In the genomic region with DNA sequence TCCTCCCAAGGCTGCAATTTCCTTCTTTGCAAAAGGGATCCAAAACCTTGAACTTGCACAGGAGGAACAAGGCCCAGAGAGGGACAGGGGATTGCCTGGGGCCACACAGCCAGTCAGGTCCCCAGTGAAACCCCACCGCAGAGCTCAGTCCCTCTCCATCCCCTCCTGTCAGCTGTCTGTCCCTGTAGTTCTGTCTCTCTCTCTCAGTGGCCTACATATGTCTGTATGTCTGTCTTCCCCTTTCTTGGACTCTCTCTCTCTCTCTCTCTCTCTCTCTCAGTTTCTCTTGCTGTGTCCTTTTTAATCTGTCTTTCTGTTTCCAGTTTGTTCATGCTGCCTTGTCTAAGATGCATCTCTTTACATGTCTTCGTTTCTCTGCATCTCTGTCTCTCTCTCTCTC, we compare ENCODE assay signal across 2 cellular contexts.
A peak's percentile ranks its signal among the peaks of the same experiment; 100 is the strongest.
TF ChIP-seq lines count a peak whose summit lies in the region.

No MANE protein-coding gene starts in this region.

TF ChIP-seq in A549, 52 proteins besides CTCF, POLR2A, EP300 and RAD21:
- TF ChIP-seq, protein P1, sequence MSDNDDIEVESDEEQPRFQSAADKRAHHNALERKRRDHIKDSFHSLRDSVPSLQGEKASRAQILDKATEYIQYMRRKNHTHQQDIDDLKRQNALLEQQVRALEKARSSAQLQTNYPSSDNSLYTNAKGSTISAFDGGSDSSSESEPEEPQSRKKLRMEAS (IDR thresholded peaks at IDR 0.05): no peak
- TF ChIP-seq TP53 (CRISPR knock-in tag; IDR thresholded peaks at IDR 0.05): no peak
- TF ChIP-seq, protein P2, sequence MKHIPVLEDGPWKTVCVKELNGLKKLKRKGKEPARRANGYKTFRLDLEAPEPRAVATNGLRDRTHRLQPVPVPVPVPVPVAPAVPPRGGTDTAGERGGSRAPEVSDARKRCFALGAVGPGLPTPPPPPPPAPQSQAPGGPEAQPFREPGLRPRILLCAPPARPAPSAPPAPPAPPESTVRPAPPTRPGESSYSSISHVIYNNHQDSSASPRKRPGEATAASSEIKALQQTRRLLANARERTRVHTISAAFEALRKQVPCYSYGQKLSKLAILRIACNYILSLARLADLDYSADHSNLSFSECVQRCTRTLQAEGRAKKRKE (CRISPR knock-in tag; IDR thresholded peaks at IDR 0.05; ENCODE audit: low read depth): no peak
- TF ChIP-seq FOSB (CRISPR knock-in tag; IDR thresholded peaks at IDR 0.05): 0 out of 2 replicates have a peak, but pooled peaks have one; percentile 32
- TF ChIP-seq HOXB13 (CRISPR knock-in tag; IDR thresholded peaks at IDR 0.05; ENCODE audit: low read depth): no peak
- TF ChIP-seq, protein P3, sequence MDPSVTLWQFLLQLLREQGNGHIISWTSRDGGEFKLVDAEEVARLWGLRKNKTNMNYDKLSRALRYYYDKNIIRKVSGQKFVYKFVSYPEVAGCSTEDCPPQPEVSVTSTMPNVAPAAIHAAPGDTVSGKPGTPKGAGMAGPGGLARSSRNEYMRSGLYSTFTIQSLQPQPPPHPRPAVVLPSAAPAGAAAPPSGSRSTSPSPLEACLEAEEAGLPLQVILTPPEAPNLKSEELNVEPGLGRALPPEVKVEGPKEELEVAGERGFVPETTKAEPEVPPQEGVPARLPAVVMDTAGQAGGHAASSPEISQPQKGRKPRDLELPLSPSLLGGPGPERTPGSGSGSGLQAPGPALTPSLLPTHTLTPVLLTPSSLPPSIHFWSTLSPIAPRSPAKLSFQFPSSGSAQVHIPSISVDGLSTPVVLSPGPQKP (IDR thresholded peaks at IDR 0.05; ENCODE audit: low read depth, low read length): no peak
- TF ChIP-seq, protein P4, sequence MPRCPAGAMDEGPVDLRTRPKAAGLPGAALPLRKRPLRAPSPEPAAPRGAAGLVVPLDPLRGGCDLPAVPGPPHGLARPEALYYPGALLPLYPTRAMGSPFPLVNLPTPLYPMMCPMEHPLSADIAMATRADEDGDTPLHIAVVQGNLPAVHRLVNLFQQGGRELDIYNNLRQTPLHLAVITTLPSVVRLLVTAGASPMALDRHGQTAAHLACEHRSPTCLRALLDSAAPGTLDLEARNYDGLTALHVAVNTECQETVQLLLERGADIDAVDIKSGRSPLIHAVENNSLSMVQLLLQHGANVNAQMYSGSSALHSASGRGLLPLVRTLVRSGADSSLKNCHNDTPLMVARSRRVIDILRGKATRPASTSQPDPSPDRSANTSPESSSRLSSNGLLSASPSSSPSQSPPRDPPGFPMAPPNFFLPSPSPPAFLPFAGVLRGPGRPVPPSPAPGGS (IDR thresholded peaks at IDR 0.05): no peak
- TF ChIP-seq RCOR1 (IDR thresholded peaks at IDR 0.05; ENCODE audit: low read depth, low read length): no peak
- TF ChIP-seq KDM1A (IDR thresholded peaks at IDR 0.05; ENCODE audit: low read depth): no peak
- no peak for TF ChIP-seq JUN (IDR thresholded peaks at IDR 0.05)
- TF ChIP-seq RARB (CRISPR knock-in tag; IDR thresholded peaks at IDR 0.05): no peak
- TF ChIP-seq CHD2 (IDR thresholded peaks at IDR 0.05; ENCODE audit: low read length, partially characterized antibody): no peak
- no peak for TF ChIP-seq GATA3 (IDR thresholded peaks at IDR 0.05; ENCODE audit: borderline replicate concordance)
- TF ChIP-seq NR3C1 (IDR thresholded peaks at IDR 0.05): no peak
- peak; percentile 87 for TF ChIP-seq ZFP36 (IDR thresholded peaks at IDR 0.05; ENCODE audit: borderline replicate concordance, partially characterized antibody)
- TF ChIP-seq, protein P5, sequence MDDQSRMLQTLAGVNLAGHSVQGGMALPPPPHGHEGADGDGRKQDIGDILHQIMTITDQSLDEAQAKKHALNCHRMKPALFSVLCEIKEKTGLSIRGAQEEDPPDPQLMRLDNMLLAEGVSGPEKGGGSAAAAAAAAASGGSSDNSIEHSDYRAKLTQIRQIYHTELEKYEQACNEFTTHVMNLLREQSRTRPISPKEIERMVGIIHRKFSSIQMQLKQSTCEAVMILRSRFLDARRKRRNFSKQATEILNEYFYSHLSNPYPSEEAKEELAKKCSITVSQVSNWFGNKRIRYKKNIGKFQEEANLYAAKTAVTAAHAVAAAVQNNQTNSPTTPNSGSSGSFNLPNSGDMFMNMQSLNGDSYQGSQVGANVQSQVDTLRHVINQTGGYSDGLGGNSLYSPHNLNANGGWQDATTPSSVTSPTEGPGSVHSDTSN (IDR thresholded peaks at IDR 0.05): no peak
- TF ChIP-seq EHF (CRISPR knock-in tag; IDR thresholded peaks at IDR 0.05): peak; percentile 43; the same call in 1 of the 2 replicates
- no peak for TF ChIP-seq ZSCAN20 (CRISPR knock-in tag; IDR thresholded peaks at IDR 0.05)
- no peak for TF ChIP-seq HOXA7 (CRISPR knock-in tag; IDR thresholded peaks at IDR 0.05)
- TF ChIP-seq HOXB5 (CRISPR knock-in tag; IDR thresholded peaks at IDR 0.05): no peak
- no peak for TF ChIP-seq SMC3 (IDR thresholded peaks at IDR 0.05)
- no peak for TF ChIP-seq POLR2AphosphoS2 (conservative IDR thresholded peaks at IDR 0.05; ENCODE audit: low read length)
- TF ChIP-seq, protein P6, sequence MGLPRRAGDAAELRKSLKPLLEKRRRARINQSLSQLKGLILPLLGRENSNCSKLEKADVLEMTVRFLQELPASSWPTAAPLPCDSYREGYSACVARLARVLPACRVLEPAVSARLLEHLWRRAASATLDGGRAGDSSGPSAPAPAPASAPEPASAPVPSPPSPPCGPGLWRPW (IDR thresholded peaks at IDR 0.05): no peak
- no peak for TF ChIP-seq PHF8 (IDR thresholded peaks at IDR 0.05; ENCODE audit: borderline replicate concordance, low read depth)
- TF ChIP-seq CEBPB (IDR thresholded peaks at IDR 0.05): no peak
- no peak for TF ChIP-seq HDAC2 (IDR thresholded peaks at IDR 0.05)
- no peak for TF ChIP-seq MAZ (IDR thresholded peaks at IDR 0.05; ENCODE audit: borderline replicate concordance, low read depth, low read length)
TF ChIP-seq in A549: peak in this region for 3.

TF ChIP-seq in K562, 482 proteins besides CTCF, POLR2A, EP300 and RAD21:
- peak; percentile 60 for TF ChIP-seq RBM25 (IDR thresholded peaks at IDR 0.05; ENCODE audit: low read depth, low read length, severe bottlenecking)
- 0 out of 2 replicates have a peak, but pooled peaks have one; percentile 28 for TF ChIP-seq HLTF (IDR thresholded peaks at IDR 0.05)
- TF ChIP-seq, protein P7, sequence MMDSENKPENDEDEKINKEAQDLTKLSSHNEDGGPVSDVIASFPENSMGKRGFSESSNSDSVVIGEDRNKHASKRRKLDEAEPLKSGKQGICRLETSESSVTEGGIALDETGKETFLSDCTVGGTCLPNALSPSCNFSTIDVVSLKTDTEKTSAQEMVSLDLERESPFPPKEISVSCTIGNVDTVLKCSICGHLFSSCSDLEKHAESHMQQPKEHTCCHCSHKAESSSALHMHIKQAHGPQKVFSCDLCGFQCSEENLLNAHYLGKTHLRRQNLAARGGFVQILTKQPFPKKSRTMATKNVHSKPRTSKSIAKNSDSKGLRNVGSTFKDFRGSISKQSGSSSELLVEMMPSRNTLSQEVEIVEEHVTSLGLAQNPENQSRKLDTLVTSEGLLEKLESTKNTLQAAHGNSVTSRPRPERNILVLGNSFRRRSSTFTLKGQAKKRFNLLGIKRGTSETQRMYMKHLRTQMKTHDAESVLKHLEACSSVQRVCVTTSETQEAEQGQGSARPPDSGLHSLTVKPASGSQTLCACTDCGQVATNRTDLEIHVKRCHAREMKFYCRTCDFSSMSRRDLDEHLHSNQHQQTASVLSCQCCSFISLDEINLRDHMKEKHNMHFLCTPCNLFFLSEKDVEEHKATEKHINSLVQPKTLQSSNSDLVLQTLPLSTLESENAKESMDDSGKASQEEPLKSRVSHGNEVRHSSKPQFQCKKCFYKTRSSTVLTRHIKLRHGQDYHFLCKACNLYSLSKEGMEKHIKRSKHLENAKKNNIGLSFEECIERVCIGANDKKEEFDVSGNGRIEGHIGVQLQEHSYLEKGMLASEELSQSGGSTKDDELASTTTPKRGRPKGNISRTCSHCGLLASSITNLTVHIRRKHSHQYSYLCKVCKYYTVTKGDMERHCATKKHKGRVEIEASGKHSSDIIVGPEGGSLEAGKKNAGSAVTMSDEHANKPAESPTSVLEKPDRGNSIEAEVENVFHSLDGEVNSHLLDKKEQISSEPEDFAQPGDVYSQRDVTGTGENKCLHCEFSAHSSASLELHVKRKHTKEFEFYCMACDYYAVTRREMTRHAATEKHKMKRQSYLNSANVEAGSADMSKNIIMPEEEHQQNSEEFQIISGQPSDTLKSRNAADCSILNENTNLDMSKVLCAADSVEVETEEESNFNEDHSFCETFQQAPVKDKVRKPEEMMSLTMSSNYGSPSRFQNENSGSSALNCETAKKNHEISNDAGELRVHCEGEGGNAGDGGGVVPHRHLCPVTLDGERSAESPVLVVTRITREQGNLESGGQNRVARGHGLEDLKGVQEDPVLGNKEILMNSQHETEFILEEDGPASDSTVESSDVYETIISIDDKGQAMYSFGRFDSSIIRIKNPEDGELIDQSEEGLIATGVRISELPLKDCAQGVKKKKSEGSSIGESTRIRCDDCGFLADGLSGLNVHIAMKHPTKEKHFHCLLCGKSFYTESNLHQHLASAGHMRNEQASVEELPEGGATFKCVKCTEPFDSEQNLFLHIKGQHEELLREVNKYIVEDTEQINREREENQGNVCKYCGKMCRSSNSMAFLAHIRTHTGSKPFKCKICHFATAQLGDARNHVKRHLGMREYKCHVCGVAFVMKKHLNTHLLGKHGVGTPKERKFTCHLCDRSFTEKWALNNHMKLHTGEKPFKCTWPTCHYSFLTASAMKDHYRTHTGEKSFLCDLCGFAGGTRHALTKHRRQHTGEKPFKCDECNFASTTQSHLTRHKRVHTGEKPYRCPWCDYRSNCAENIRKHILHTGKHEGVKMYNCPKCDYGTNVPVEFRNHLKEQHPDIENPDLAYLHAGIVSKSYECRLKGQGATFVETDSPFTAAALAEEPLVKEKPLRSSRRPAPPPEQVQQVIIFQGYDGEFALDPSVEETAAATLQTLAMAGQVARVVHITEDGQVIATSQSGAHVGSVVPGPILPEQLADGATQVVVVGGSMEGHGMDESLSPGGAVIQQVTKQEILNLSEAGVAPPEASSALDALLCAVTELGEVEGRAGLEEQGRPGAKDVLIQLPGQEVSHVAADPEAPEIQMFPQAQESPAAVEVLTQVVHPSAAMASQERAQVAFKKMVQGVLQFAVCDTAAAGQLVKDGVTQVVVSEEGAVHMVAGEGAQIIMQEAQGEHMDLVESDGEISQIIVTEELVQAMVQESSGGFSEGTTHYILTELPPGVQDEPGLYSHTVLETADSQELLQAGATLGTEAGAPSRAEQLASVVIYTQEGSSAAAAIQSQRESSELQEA (IDR thresholded peaks at IDR 0.05; ENCODE audit: low read depth): 0 out of 2 replicates have a peak, but pooled peaks have one; percentile 27
- peak; percentile 22; the same call in 1 of the 2 replicates for TF ChIP-seq NFIC (IDR thresholded peaks at IDR 0.05)
- peak; percentile 85 for TF ChIP-seq ZFP36 (IDR thresholded peaks at IDR 0.05; ENCODE audit: low read depth, low read length, partially characterized antibody)
- TF ChIP-seq LARP7 (IDR thresholded peaks at IDR 0.05): 0 out of 2 replicates have a peak, but pooled peaks have one; percentile 47
- TF ChIP-seq BMI1 (IDR thresholded peaks at IDR 0.05; ENCODE audit: low read length): no peak
- TF ChIP-seq, protein P8, sequence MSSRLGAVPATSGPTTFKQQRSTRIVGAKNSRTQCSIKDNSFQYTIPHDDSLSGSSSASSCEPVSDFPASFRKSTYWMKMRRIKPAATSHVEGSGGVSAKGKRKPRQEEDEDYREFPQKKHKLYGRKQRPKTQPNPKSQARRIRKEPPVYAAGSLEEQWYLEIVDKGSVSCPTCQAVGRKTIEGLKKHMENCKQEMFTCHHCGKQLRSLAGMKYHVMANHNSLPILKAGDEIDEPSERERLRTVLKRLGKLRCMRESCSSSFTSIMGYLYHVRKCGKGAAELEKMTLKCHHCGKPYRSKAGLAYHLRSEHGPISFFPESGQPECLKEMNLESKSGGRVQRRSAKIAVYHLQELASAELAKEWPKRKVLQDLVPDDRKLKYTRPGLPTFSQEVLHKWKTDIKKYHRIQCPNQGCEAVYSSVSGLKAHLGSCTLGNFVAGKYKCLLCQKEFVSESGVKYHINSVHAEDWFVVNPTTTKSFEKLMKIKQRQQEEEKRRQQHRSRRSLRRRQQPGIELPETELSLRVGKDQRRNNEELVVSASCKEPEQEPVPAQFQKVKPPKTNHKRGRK (tag; IDR thresholded peaks at IDR 0.05): no peak
- TF ChIP-seq SMARCA5 (IDR thresholded peaks at IDR 0.05): peak; percentile 75; the same call in 1 of the 2 replicates
- TF ChIP-seq, protein P9, sequence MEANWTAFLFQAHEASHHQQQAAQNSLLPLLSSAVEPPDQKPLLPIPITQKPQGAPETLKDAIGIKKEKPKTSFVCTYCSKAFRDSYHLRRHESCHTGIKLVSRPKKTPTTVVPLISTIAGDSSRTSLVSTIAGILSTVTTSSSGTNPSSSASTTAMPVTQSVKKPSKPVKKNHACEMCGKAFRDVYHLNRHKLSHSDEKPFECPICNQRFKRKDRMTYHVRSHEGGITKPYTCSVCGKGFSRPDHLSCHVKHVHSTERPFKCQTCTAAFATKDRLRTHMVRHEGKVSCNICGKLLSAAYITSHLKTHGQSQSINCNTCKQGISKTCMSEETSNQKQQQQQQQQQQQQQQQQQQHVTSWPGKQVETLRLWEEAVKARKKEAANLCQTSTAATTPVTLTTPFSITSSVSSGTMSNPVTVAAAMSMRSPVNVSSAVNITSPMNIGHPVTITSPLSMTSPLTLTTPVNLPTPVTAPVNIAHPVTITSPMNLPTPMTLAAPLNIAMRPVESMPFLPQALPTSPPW (CRISPR knock-in tag; IDR thresholded peaks at IDR 0.05): no peak
- TF ChIP-seq BCOR (IDR thresholded peaks at IDR 0.05): peak; percentile 37; the same call in 1 of the 2 replicates
- 0 out of 4 replicates have a peak, but pooled peaks of 1 of the 2 experiments have one; percentile 34 for TF ChIP-seq KDM1A (IDR thresholded peaks at IDR 0.05)
